ENCODE assay signal across 1 cellular context in genomic region chr22:22959147-22959827, GRCh38.
A peak's percentile ranks its signal among the peaks of the same experiment; 100 is the strongest.
TF ChIP-seq lines count a peak whose summit lies in the region.

No MANE protein-coding gene starts in this region.

TF ChIP-seq in HepG2, 621 proteins besides CTCF, POLR2A, EP300 and RAD21 (continued from another document and continues in another):
- no peak for TF ChIP-seq CEBPZ (IDR thresholded peaks at IDR 0.05; ENCODE audit: low read length)
- TF ChIP-seq ZNF816 (CRISPR knock-in tag; IDR thresholded peaks at IDR 0.05; ENCODE audit: borderline replicate concordance): 0 out of 2 replicates have a peak, but pooled peaks have one; percentile 27
- no peak for TF ChIP-seq ZNF709 (CRISPR knock-in tag; IDR thresholded peaks at IDR 0.05)
- TF ChIP-seq HNF4A (CRISPR knock-in tag; IDR thresholded peaks at IDR 0.05): peak; percentile 24; the same call in 1 of the 2 replicates
- TF ChIP-seq NCOA5 (CRISPR knock-in tag; IDR thresholded peaks at IDR 0.05): no peak
- peak; percentile 51; the same call in 1 of the 2 replicates for TF ChIP-seq KAT8 (CRISPR knock-in tag; IDR thresholded peaks at IDR 0.05)
- no peak for TF ChIP-seq AFF4 (CRISPR knock-in tag; IDR thresholded peaks at IDR 0.05)
- no peak for TF ChIP-seq CC2D1A (CRISPR knock-in tag; IDR thresholded peaks at IDR 0.05)
- TF ChIP-seq WIZ (CRISPR knock-in tag; IDR thresholded peaks at IDR 0.05): no peak
- no peak for TF ChIP-seq DNMT1 (CRISPR knock-in tag; IDR thresholded peaks at IDR 0.05)
- TF ChIP-seq, protein P1, sequence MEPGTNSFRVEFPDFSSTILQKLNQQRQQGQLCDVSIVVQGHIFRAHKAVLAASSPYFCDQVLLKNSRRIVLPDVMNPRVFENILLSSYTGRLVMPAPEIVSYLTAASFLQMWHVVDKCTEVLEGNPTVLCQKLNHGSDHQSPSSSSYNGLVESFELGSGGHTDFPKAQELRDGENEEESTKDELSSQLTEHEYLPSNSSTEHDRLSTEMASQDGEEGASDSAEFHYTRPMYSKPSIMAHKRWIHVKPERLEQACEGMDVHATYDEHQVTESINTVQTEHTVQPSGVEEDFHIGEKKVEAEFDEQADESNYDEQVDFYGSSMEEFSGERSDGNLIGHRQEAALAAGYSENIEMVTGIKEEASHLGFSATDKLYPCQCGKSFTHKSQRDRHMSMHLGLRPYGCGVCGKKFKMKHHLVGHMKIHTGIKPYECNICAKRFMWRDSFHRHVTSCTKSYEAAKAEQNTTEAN (CRISPR knock-in tag; conservative IDR thresholded peaks at IDR 0.05): no peak
- TF ChIP-seq CSRNP2 (CRISPR knock-in tag; conservative IDR thresholded peaks at IDR 0.05; ENCODE audit: low read depth): no peak
- no peak for TF ChIP-seq ZNF512 (CRISPR knock-in tag; IDR thresholded peaks at IDR 0.05)
- no peak for TF ChIP-seq BHLHE40 (IDR thresholded peaks at IDR 0.05; ENCODE audit: low read length)
- no peak for TF ChIP-seq ZC3H13 (CRISPR knock-in tag; IDR thresholded peaks at IDR 0.05)
- no peak for TF ChIP-seq ZBTB37 (CRISPR knock-in tag; IDR thresholded peaks at IDR 0.05)
- TF ChIP-seq, protein P2, sequence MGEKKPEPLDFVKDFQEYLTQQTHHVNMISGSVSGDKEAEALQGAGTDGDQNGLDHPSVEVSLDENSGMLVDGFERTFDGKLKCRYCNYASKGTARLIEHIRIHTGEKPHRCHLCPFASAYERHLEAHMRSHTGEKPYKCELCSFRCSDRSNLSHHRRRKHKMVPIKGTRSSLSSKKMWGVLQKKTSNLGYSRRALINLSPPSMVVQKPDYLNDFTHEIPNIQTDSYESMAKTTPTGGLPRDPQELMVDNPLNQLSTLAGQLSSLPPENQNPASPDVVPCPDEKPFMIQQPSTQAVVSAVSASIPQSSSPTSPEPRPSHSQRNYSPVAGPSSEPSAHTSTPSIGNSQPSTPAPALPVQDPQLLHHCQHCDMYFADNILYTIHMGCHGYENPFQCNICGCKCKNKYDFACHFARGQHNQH (CRISPR knock-in tag; IDR thresholded peaks at IDR 0.05): 0 out of 2 replicates have a peak, but pooled peaks have one; percentile 29
- TF ChIP-seq ZNF333 (CRISPR knock-in tag; IDR thresholded peaks at IDR 0.05; ENCODE audit: borderline replicate concordance): no peak
- TF ChIP-seq ZNF616 (CRISPR knock-in tag; IDR thresholded peaks at IDR 0.05; ENCODE audit: low read depth): no peak
- TF ChIP-seq, protein P3, sequence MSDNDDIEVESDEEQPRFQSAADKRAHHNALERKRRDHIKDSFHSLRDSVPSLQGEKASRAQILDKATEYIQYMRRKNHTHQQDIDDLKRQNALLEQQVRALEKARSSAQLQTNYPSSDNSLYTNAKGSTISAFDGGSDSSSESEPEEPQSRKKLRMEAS (IDR thresholded peaks at IDR 0.05): no peak
- no peak for TF ChIP-seq ZHX1 (CRISPR knock-in tag; IDR thresholded peaks at IDR 0.05; ENCODE audit: low read depth)
- TF ChIP-seq, protein P4, sequence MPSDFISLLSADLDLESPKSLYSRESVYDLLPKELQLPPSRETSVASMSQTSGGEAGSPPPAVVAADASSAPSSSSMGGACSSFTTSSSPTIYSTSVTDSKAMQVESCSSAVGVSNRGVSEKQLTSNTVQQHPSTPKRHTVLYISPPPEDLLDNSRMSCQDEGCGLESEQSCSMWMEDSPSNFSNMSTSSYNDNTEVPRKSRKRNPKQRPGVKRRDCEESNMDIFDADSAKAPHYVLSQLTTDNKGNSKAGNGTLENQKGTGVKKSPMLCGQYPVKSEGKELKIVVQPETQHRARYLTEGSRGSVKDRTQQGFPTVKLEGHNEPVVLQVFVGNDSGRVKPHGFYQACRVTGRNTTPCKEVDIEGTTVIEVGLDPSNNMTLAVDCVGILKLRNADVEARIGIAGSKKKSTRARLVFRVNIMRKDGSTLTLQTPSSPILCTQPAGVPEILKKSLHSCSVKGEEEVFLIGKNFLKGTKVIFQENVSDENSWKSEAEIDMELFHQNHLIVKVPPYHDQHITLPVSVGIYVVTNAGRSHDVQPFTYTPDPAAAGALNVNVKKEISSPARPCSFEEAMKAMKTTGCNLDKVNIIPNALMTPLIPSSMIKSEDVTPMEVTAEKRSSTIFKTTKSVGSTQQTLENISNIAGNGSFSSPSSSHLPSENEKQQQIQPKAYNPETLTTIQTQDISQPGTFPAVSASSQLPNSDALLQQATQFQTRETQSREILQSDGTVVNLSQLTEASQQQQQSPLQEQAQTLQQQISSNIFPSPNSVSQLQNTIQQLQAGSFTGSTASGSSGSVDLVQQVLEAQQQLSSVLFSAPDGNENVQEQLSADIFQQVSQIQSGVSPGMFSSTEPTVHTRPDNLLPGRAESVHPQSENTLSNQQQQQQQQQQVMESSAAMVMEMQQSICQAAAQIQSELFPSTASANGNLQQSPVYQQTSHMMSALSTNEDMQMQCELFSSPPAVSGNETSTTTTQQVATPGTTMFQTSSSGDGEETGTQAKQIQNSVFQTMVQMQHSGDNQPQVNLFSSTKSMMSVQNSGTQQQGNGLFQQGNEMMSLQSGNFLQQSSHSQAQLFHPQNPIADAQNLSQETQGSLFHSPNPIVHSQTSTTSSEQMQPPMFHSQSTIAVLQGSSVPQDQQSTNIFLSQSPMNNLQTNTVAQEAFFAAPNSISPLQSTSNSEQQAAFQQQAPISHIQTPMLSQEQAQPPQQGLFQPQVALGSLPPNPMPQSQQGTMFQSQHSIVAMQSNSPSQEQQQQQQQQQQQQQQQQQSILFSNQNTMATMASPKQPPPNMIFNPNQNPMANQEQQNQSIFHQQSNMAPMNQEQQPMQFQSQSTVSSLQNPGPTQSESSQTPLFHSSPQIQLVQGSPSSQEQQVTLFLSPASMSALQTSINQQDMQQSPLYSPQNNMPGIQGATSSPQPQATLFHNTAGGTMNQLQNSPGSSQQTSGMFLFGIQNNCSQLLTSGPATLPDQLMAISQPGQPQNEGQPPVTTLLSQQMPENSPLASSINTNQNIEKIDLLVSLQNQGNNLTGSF (CRISPR knock-in tag; IDR thresholded peaks at IDR 0.05): no peak
- TF ChIP-seq CHD2 (IDR thresholded peaks at IDR 0.05; ENCODE audit: low read depth, low read length): no peak
- peak; percentile 62; the same call in 1 of the 2 replicates for TF ChIP-seq ARID3A (IDR thresholded peaks at IDR 0.05; ENCODE audit: low read depth, low read length)
- no peak for TF ChIP-seq NR2F1 (CRISPR knock-in tag; IDR thresholded peaks at IDR 0.05)
